18 cellular contexts compared by ENCODE assay signal in genomic region chr1:208724079-208724478, GRCh38.
DNase-seq lines count a peak whose midpoint lies in the region; ATAC-seq and TF ChIP-seq lines count a peak whose summit lies in the region.
"Had no signal": no experiment of that assay in that cellular context is flagged by ENCODE, and none has a peak within 500 bp of the region (broad histone marks: within the 10 kb centered on the region; RNA-seq: fewer than 3 reads in every experiment).

No MANE protein-coding gene starts in this region.

- TF ChIP-seq POLR2A in NB4 (IDR thresholded peaks at IDR 0.05; ENCODE audit: extremely low read depth, insufficient read length) = no peak

- H3K9me3 Mint-ChIP-seq in stimulated activated naive B cell treated with anti-CD40 and anti-IgM and Interleukin-4, amounts not matched to agents 10 μg/mL and 1 μg/mL and 100 μg/mL, for 72 hours = peaks cover 13 to 17% of the 10 kb centered on the region in 2 donors
- H3K9me3 Mint-ChIP-seq in activated CD4-positive, alpha-beta T cell treated with anti-CD3 and anti-CD28 coated beads for 36 hours (ENCODE audit: low read depth) = peaks cover 22% of the 10 kb centered on the region

- intact Hi-C loops in activated CD4-positive, alpha-beta T cell treated with anti-CD3 and anti-CD28 coated beads for 36 hours (cut with DNase I, micrococcal nuclease) = no loop called here

- no peak overlapping the region for H3K27ac Mint-ChIP-seq in stimulated activated naive B cell treated with anti-CD40 and anti-IgM and Interleukin-4, amounts not matched to agents 10 μg/mL and 1 μg/mL and 100 μg/mL, for 72 hours
- H3K27ac Mint-ChIP-seq in activated CD4-positive, alpha-beta T cell treated with anti-CD3 and anti-CD28 coated beads for 36 hours = no peak overlapping the region
- H3K27ac Mint-ChIP-seq: CD14-positive monocyte, T-cell had no signal

- no peak overlapping the region for H3K4me3 Mint-ChIP-seq in stimulated activated naive B cell treated with anti-CD40 and anti-IgM and Interleukin-4, amounts not matched to agents 10 μg/mL and 1 μg/mL and 100 μg/mL, for 72 hours
- H3K4me3 Mint-ChIP-seq in activated CD4-positive, alpha-beta T cell treated with anti-CD3 and anti-CD28 coated beads for 36 hours = no peak overlapping the region
- H3K4me3 Mint-ChIP-seq: CD14-positive monocyte, T-cell had no signal

- POLR2A ChIA-PET in activated CD4-positive, alpha-beta T cell treated with anti-CD3 and anti-CD28 coated beads for 36 hours (lab: Charles Lee) = no interaction called here

- DNase-seq in SIG-M5 treated with dmso at 0.1 percent for 504 hours (lab: John Stamatoyannopoulos, UW; ENCODE audit: unreplicated experiment) (peak; percentile 54), SIG-M5 (lab: John Stamatoyannopoulos, UW) (no peak), NB4 (ENCODE audit: low read depth) (peak; percentile 2), NCI-H2196 (lab: John Stamatoyannopoulos, UW; ENCODE audit: unreplicated experiment) (no peak)
- no peak for DNase-seq in stimulated activated naive B cell treated with anti-CD40 and anti-IgM and Interleukin-4, amounts not matched to agents 10 μg/mL and 1 μg/mL and 100 μg/mL, for 72 hours
- no peak for DNase-seq in stimulated activated CD4-positive, alpha-beta T cell treated with anti-CD3 and anti-CD28 coated beads, Interleukin-2, amount 100 ng/mL, for 24 hours
- DNase-seq in activated CD4-positive, alpha-beta T cell treated with anti-CD3 and anti-CD28 coated beads for 36 hours = no peak
- DNase-seq: Calu3, GM23248, KBM-7, NCI-H187 treated with DMSO at 0.1 percent for 48 hours, NCI-H446 treated with DMSO at 0.1 percent for 48 hours, NCI-H748 treated with DMSO at 0.1 percent for 48 hours, T-cell had no signal

- ATAC-seq in HG02973 (IDR thresholded peaks at IDR 0.05; ENCODE audit: unreplicated experiment) = peak; percentile 62
- ATAC-seq in stimulated activated naive B cell treated with anti-CD40 and anti-IgM and Interleukin-4, amounts not matched to agents 10 μg/mL and 1 μg/mL and 100 μg/mL, for 72 hours (replicated peaks) = peak; percentile 72 to 83
- no peak for ATAC-seq in activated CD4-positive, alpha-beta T cell treated with anti-CD3 and anti-CD28 coated beads for 36 hours
- ATAC-seq: HCT116, T-cell had no signal

- peaks cover 3 to 6% of the 10 kb centered on the region in 2 donors for H3K36me3 Mint-ChIP-seq in stimulated activated naive B cell treated with anti-CD40 and anti-IgM and Interleukin-4, amounts not matched to agents 10 μg/mL and 1 μg/mL and 100 μg/mL, for 72 hours
- no peaks in the 10 kb centered on the region for H3K36me3 Mint-ChIP-seq in activated CD4-positive, alpha-beta T cell treated with anti-CD3 and anti-CD28 coated beads for 36 hours (ENCODE audit: low read depth)
- H3K36me3 Mint-ChIP-seq: T-cell had no signal

- CTCF ChIA-PET in activated CD4-positive, alpha-beta T cell treated with anti-CD3 and anti-CD28 coated beads for 36 hours (lab: Charles Lee) = interaction anchor here (0.6 kb wide), 1 partner anchor 482 kb away, joined by 3 read pairs; no protein-coding TSS in a partner anchor

- no peak for TF ChIP-seq CTCF in NB4 (IDR thresholded peaks at IDR 0.05; ENCODE audit: low read depth, low read length)

- no peaks in the 10 kb centered on the region for H3K4me1 Mint-ChIP-seq in stimulated activated naive B cell treated with anti-CD40 and anti-IgM and Interleukin-4, amounts not matched to agents 10 μg/mL and 1 μg/mL and 100 μg/mL, for 72 hours
- H3K4me1 Mint-ChIP-seq in activated CD4-positive, alpha-beta T cell treated with anti-CD3 and anti-CD28 coated beads for 36 hours = no peaks in the 10 kb centered on the region
- H3K4me1 Mint-ChIP-seq: T-cell had no signal

- peaks cover 2% of the 10 kb centered on the region in 2 donors for H3K27me3 Mint-ChIP-seq in stimulated activated naive B cell treated with anti-CD40 and anti-IgM and Interleukin-4, amounts not matched to agents 10 μg/mL and 1 μg/mL and 100 μg/mL, for 72 hours
- no peaks in the 10 kb centered on the region for H3K27me3 Mint-ChIP-seq in activated CD4-positive, alpha-beta T cell treated with anti-CD3 and anti-CD28 coated beads for 36 hours

- no peak overlapping the region for H3K4me3 ChIP-seq in NB4 (ENCODE audit: low read depth, low read length)
- H3K4me3 ChIP-seq: GM23248, SJSA1 had no signal

Comparison
In these comparisons a context has a peak if more than half of its experiments do, and no peak if none do; other contexts are left out.
1. DNase-seq: peak in SIG-M5 treated with dmso at 0.1 percent for 504 hours (single experiment) and NB4 (single experiment); none in SIG-M5 (single experiment), stimulated activated naive B cell treated with anti-CD40 and anti-IgM and Interleukin-4, amounts not matched to agents 10 μg/mL and 1 μg/mL and 100 μg/mL, for 72 hours (single experiment), stimulated activated CD4-positive, alpha-beta T cell treated with anti-CD3 and anti-CD28 coated beads, Interleukin-2, amount 100 ng/mL, for 24 hours (0 of 2), NCI-H2196 (single experiment) and activated CD4-positive, alpha-beta T cell treated with anti-CD3 and anti-CD28 coated beads for 36 hours (single experiment).